Comparison of ENCODE assay signal across 22 cellular contexts in genomic region chr3:65149877-65150276, GRCh38.
"Had no signal": no experiment of that assay in that cellular context is flagged by ENCODE, and none has a peak within 500 bp of the region (broad histone marks: within the 10 kb centered on the region; RNA-seq: fewer than 3 reads in every experiment).

No MANE protein-coding gene starts in this region.

- H3K9me3 Mint-ChIP-seq: mesothelial cell of epicardium had no signal

- ATAC-seq: heart left ventricle; left cardiac atrium; left lung; naive thymus-derived CD4-positive, alpha-beta T cell; natural killer cell treated with Interleukin-12 subunit alpha and Interleukin-12 subunit beta and Interleukin-15 and Interleukin-18, amount 100 ng/mL, for 72 hours; right lobe of liver; stimulated activated effector memory CD8-positive, alpha-beta T cell treated with anti-CD3 and anti-CD28 coated beads, Interleukin-12 subunit alpha, Interleukin-12 subunit beta, amount 100 ng/mL, for 72 hours had no signal

- H3K36me3 Mint-ChIP-seq: mesothelial cell of epicardium; naive thymus-derived CD4-positive, alpha-beta T cell; natural killer cell treated with Interleukin-12 subunit alpha and Interleukin-12 subunit beta and Interleukin-15 and Interleukin-18, amount 100 ng/mL, for 72 hours; stimulated activated effector memory CD8-positive, alpha-beta T cell treated with anti-CD3 and anti-CD28 coated beads, Interleukin-12 subunit alpha, Interleukin-12 subunit beta, amount 100 ng/mL, for 72 hours had no signal

- H3K4me1 Mint-ChIP-seq: naive thymus-derived CD4-positive, alpha-beta T cell; stimulated activated effector memory CD8-positive, alpha-beta T cell treated with anti-CD3 and anti-CD28 coated beads, Interleukin-12 subunit alpha, Interleukin-12 subunit beta, amount 100 ng/mL, for 72 hours had no signal

- H3K4me3 Mint-ChIP-seq: mesothelial cell of epicardium; naive thymus-derived CD4-positive, alpha-beta T cell; natural killer cell treated with Interleukin-12 subunit alpha and Interleukin-12 subunit beta and Interleukin-15 and Interleukin-18, amount 100 ng/mL, for 72 hours; stimulated activated effector memory CD8-positive, alpha-beta T cell treated with anti-CD3 and anti-CD28 coated beads, Interleukin-12 subunit alpha, Interleukin-12 subunit beta, amount 100 ng/mL, for 72 hours; stimulated activated naive CD8-positive, alpha-beta T cell treated with anti-CD3 and anti-CD28 coated beads, Interleukin-15, Interleukin-2, amounts not matched to agents 100 ng/mL and 50 ng/mL, for 24 hours had no signal

- DNase-seq: glutamatergic neuron; heart left ventricle; islet precursor cell; left cardiac atrium; left lung; mesendoderm; naive thymus-derived CD4-positive, alpha-beta T cell; ovary; right lobe of liver; stimulated activated CD4-positive, alpha-beta T cell treated with anti-CD3 and anti-CD28 coated beads, Interleukin-12 subunit alpha, Interleukin-12 subunit beta, amount 100 ng/mL, for 4 hours; stimulated activated CD4-positive, alpha-beta T cell treated with anti-CD3 and anti-CD28 coated beads, Interleukin-15, amount 100 ng/mL, for 24 hours; stimulated activated CD4-positive, alpha-beta T cell treated with anti-CD3 and anti-CD28 coated beads, Interleukin-2, amount 100 ng/mL, for 24 hours; stimulated activated CD4-positive, alpha-beta T cell treated with anti-CD3 and anti-CD28 coated beads, Interleukin-4, amount 100 ng/mL, for 1 hour; stimulated activated naive CD4-positive, alpha-beta T cell; tibial artery; trophoblast cell; uterus had no signal

- H3K27ac Mint-ChIP-seq: mesothelial cell of epicardium; naive thymus-derived CD4-positive, alpha-beta T cell; natural killer cell treated with Interleukin-12 subunit alpha and Interleukin-12 subunit beta and Interleukin-15 and Interleukin-18, amount 100 ng/mL, for 72 hours; progenitor cell of endocrine pancreas; stimulated activated effector memory CD8-positive, alpha-beta T cell treated with anti-CD3 and anti-CD28 coated beads, Interleukin-12 subunit alpha, Interleukin-12 subunit beta, amount 100 ng/mL, for 72 hours; stimulated activated naive CD8-positive, alpha-beta T cell treated with anti-CD3 and anti-CD28 coated beads, Interleukin-15, Interleukin-2, amounts not matched to agents 100 ng/mL and 50 ng/mL, for 24 hours had no signal

- H3K27me3 Mint-ChIP-seq: naive thymus-derived CD4-positive, alpha-beta T cell; natural killer cell treated with Interleukin-12 subunit alpha and Interleukin-12 subunit beta and Interleukin-15 and Interleukin-18, amount 100 ng/mL, for 72 hours; stimulated activated naive CD8-positive, alpha-beta T cell treated with anti-CD3 and anti-CD28 coated beads, Interleukin-15, Interleukin-2, amounts not matched to agents 100 ng/mL and 50 ng/mL, for 24 hours had no signal
